Comparison of ENCODE assay signal across 1 cellular context in genomic region chr19:46431824-46432223, GRCh38.
TF ChIP-seq lines count a peak whose summit lies in the region.

No MANE protein-coding gene starts in this region.

TF ChIP-seq in WTC11, 78 proteins besides CTCF, POLR2A, EP300 and RAD21:
- TF ChIP-seq ZNF263 (CRISPR knock-in tag; IDR thresholded peaks at IDR 0.05; ENCODE audit: low read depth) (no peak), ZNF121 (CRISPR knock-in tag; IDR thresholded peaks at IDR 0.05) (0 out of 2 replicates have a peak, but pooled peaks have one; percentile 30), MYBL2 (CRISPR knock-in tag; IDR thresholded peaks at IDR 0.05) (no peak), SP1 (CRISPR knock-in tag; conservative IDR thresholded peaks at IDR 0.05) (0 out of 2 replicates have a peak, but pooled peaks have one; percentile 18)
